1 cellular context compared by ENCODE assay signal in the genomic region with DNA sequence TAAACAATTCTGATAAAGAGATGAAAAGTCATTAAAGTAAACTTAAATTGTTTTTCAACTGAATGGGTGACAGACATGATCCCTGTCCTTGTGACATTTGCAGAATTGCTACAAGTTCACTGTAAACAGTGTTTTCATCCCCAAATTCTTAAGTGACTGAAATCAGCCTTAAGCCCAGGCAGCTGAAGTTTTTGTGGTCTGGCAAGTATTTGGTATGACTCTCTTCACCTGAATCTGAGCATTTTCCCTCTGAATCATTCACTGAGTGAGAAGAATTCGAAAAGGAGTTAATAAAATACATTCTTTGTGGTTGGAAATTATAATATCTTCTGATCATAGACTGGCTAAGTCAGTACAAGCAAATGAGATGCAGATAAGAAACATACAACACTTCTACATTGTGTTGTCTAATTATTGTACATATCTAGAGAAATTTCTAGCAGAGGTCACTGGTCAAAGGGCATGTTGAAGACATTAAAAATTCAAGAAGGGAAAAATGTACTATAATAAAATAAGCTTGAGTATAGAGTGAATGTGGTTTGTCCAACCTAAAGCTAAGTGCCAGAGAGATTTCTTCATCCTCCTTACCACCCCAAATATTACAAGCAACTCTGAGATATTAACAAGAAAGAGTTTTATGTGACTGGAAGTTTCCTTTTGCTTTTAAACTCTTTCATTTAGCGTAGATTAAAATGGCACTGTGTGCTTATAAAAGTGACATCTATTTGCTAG.
TF ChIP-seq lines count a peak whose summit lies in the region.

No MANE protein-coding gene starts in this region.

TF ChIP-seq in SK-N-SH, 30 proteins besides CTCF, POLR2A, EP300 and RAD21 (continued from another document):
- TF ChIP-seq RXRA (IDR thresholded peaks at IDR 0.05; ENCODE audit: borderline replicate concordance, low read depth) (peak; percentile 73; the same call in 1 of the 2 replicates), RFX5 (IDR thresholded peaks at IDR 0.05; ENCODE audit: low read length) (no peak), YY1 (IDR thresholded peaks at IDR 0.05; ENCODE audit: low read depth) (no peak), FOXJ3 (CRISPR knock-in tag; IDR thresholded peaks at IDR 0.05) (no peak), FOSL2 (IDR thresholded peaks at IDR 0.05; ENCODE audit: borderline replicate concordance, low read depth) (peak; percentile 92), TEAD4 (IDR thresholded peaks at IDR 0.05; ENCODE audit: borderline replicate concordance, insufficient read depth) (peak; percentile 95), ELF1 (IDR thresholded peaks at IDR 0.05) (no peak), RCOR1 (IDR thresholded peaks at IDR 0.05; ENCODE audit: low read length) (no peak), GATA2 (CRISPR knock-in tag; IDR thresholded peaks at IDR 0.05) (no peak)
- TF ChIP-seq, protein P1, sequence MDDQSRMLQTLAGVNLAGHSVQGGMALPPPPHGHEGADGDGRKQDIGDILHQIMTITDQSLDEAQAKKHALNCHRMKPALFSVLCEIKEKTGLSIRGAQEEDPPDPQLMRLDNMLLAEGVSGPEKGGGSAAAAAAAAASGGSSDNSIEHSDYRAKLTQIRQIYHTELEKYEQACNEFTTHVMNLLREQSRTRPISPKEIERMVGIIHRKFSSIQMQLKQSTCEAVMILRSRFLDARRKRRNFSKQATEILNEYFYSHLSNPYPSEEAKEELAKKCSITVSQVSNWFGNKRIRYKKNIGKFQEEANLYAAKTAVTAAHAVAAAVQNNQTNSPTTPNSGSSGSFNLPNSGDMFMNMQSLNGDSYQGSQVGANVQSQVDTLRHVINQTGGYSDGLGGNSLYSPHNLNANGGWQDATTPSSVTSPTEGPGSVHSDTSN (IDR thresholded peaks at IDR 0.05) = peak; percentile 89
- TF ChIP-seq, protein P2, sequence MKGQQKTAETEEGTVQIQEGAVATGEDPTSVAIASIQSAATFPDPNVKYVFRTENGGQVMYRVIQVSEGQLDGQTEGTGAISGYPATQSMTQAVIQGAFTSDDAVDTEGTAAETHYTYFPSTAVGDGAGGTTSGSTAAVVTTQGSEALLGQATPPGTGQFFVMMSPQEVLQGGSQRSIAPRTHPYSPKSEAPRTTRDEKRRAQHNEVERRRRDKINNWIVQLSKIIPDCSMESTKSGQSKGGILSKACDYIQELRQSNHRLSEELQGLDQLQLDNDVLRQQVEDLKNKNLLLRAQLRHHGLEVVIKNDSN (IDR thresholded peaks at IDR 0.05; ENCODE audit: borderline replicate concordance, low read depth) = no peak
- TF ChIP-seq, protein P3, sequence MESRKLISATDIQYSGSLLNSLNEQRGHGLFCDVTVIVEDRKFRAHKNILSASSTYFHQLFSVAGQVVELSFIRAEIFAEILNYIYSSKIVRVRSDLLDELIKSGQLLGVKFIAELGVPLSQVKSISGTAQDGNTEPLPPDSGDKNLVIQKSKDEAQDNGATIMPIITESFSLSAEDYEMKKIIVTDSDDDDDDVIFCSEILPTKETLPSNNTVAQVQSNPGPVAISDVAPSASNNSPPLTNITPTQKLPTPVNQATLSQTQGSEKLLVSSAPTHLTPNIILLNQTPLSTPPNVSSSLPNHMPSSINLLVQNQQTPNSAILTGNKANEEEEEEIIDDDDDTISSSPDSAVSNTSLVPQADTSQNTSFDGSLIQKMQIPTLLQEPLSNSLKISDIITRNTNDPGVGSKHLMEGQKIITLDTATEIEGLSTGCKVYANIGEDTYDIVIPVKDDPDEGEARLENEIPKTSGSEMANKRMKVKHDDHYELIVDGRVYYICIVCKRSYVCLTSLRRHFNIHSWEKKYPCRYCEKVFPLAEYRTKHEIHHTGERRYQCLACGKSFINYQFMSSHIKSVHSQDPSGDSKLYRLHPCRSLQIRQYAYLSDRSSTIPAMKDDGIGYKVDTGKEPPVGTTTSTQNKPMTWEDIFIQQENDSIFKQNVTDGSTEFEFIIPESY (IDR thresholded peaks at IDR 0.05; ENCODE audit: borderline replicate concordance, low read depth) = peak; percentile 65
- TF ChIP-seq, protein P4, sequence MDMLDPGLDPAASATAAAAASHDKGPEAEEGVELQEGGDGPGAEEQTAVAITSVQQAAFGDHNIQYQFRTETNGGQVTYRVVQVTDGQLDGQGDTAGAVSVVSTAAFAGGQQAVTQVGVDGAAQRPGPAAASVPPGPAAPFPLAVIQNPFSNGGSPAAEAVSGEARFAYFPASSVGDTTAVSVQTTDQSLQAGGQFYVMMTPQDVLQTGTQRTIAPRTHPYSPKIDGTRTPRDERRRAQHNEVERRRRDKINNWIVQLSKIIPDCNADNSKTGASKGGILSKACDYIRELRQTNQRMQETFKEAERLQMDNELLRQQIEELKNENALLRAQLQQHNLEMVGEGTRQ (IDR thresholded peaks at IDR 0.05; ENCODE audit: borderline replicate concordance, low read depth, low read length) = no peak
TF ChIP-seq in SK-N-SH: peak in this region for 12.
